10 cellular contexts compared by ENCODE assay signal in the genomic region with DNA sequence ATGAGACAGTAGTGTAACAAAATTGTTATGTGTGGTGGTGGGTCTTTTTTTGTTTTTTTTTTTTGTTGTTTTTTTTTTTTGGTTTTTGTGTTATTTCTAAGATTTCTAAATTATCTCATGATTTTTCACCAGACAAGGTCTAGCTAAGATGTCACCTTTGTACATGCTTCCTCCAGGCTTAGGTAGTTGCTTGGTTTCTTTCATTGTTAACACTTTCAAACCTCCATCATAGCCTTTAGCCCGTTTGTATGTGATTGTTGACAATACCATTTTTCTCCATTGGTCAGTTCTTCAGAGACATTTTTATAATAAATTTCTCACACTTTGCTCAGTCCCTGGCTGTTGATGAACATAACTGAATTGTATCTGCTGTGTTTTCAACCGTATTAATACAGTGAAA. TPM values are rescaled to one million over a fixed set of nuclear protein-coding genes. Genes with fewer than 3 reads are reported as not detected.
DNase-seq lines count a peak whose midpoint lies in the region; ATAC-seq and TF ChIP-seq lines count a peak whose summit lies in the region.
"Had no signal": no experiment of that assay in that cellular context is flagged by ENCODE, and none has a peak within 500 bp of the region (broad histone marks: within the 10 kb centered on the region; RNA-seq: fewer than 3 reads in every experiment).

No MANE protein-coding gene starts in this region.

- H3K36me3 ChIP-seq in ovary, result no peaks in the 10 kb centered on the region

- TF ChIP-seq CTCF in fibroblast of mammary gland (conservative IDR thresholded peaks at IDR 0.05; ENCODE audit: control insufficient read depth, insufficient read depth, low read depth, low read length) (no peak), ovary (IDR thresholded peaks at IDR 0.05) (no peak)

- H3K9me3 Mint-ChIP-seq in T-helper 1 cell treated with Interleukin-12 subunit alpha and Interleukin-12 subunit beta and Interleukin-4 antibody, amounts not matched to agents 30 μg/mL and 1 μg/mL, for 36 hours, result peaks cover 9% of the 10 kb centered on the region
- peaks cover 0 to 4% (median 0%) of the 10 kb centered on the region in 3 donors for H3K9me3 Mint-ChIP-seq in T-cell

- TF ChIP-seq POLR2A in ovary (IDR thresholded peaks at IDR 0.05), result no peak

- intact Hi-C loops in ovary (cut with DNase I), result loop anchor here (5.0 to 10.0 kb wide), 5 partner anchors 56 to 796 kb away; partner anchors contain the start of gene ZCCHC2 (in 1 of the 4)

- H3K4me1 ChIP-seq in ovary (ENCODE audit: insufficient read depth), result peaks cover 7% of the 10 kb centered on the region

- ATAC-seq in T-cell (replicated peaks in 1 of 4), result no peak

- no peaks in the 10 kb centered on the region for H3K27me3 ChIP-seq in ovary

- H3K27ac ChIP-seq in skin epidermis (peak overlapping the region in 1 of 21 experiments; percentile 89), ovary (no peak overlapping the region)

- H3K4me3 Mint-ChIP-seq in T-helper 1 cell treated with Interleukin-12 subunit alpha and Interleukin-12 subunit beta and Interleukin-4 antibody, amounts not matched to agents 30 μg/mL and 1 μg/mL, for 36 hours, result peak overlapping the region; percentile 97
- H3K4me3 Mint-ChIP-seq in T-cell, result peak overlapping the region; percentile 99

- no peak overlapping the region for H3K27ac Mint-ChIP-seq in T-helper 1 cell treated with Interleukin-12 subunit alpha and Interleukin-12 subunit beta and Interleukin-4 antibody, amounts not matched to agents 30 μg/mL and 1 μg/mL, for 36 hours
- H3K27ac Mint-ChIP-seq in T-cell, result no peak overlapping the region

- no peaks in the 10 kb centered on the region for H3K27me3 Mint-ChIP-seq in T-helper 1 cell treated with Interleukin-12 subunit alpha and Interleukin-12 subunit beta and Interleukin-4 antibody, amounts not matched to agents 30 μg/mL and 1 μg/mL, for 36 hours (ENCODE audit: low read depth)
- no peaks in the 10 kb centered on the region for H3K27me3 Mint-ChIP-seq in T-cell

- DNase-seq in T-helper 1 cell, result no peak
- DNase-seq in T-cell, result no peak
- DNase-seq in fibroblast of mammary gland (ENCODE audit: low read depth), result no peak
- no peak for DNase-seq in NCI-H187 (lab: John Stamatoyannopoulos, UW)
- no peak for DNase-seq in ovary
- no peak for DNase-seq in T-helper 9 cell
- DNase-seq: effector CD8-positive, alpha-beta T cell; stimulated activated CD4-positive, alpha-beta T cell treated with anti-CD3 and anti-CD28 coated beads, Interleukin-12 subunit alpha, Interleukin-12 subunit beta, amount 100 ng/mL, for 4 hours had no signal

- H3K36me3 Mint-ChIP-seq in T-helper 1 cell treated with Interleukin-12 subunit alpha and Interleukin-12 subunit beta and Interleukin-4 antibody, amounts not matched to agents 30 μg/mL and 1 μg/mL, for 36 hours (ENCODE audit: low read depth), result peaks cover 34% of the 10 kb centered on the region
- H3K36me3 Mint-ChIP-seq in T-cell, result peaks cover 22% of the 10 kb centered on the region

- H3K4me3 ChIP-seq in fibroblast of mammary gland (ENCODE audit: control insufficient read depth, low read depth, low read length) (peak overlapping the region; percentile 96), skin epidermis (peak overlapping the region in 6 of 7 experiments; percentile 88 to 100 (median 98)), ovary (no peak overlapping the region)

- no peak for TF ChIP-seq EP300 in ovary (IDR thresholded peaks at IDR 0.05)

- peaks cover 61% of the 10 kb centered on the region for H3K4me1 Mint-ChIP-seq in T-helper 1 cell treated with Interleukin-12 subunit alpha and Interleukin-12 subunit beta and Interleukin-4 antibody, amounts not matched to agents 30 μg/mL and 1 μg/mL, for 36 hours (ENCODE audit: low read depth)
- peaks cover 79 to 83% (median 80%) of the 10 kb centered on the region in 3 donors for H3K4me1 Mint-ChIP-seq in T-cell

- WGBS in ovary, 3 donors, result 33 to 48% (median 35%) methylated on average over 2 of the region's 2 CpGs

- CTCF ChIA-PET in T-cell (lab: Charles Lee), result interaction anchor here (0.8 to 1.4 kb wide), 3 partner anchors 9 to 60 kb away, joined by 3 to 4 read pairs (median 4); no protein-coding TSS in a partner anchor

- H3K9me3 ChIP-seq in ovary, result no peaks in the 10 kb centered on the region

- POLR2A ChIA-PET in T-cell (lab: Charles Lee), result interaction anchor here in 1 of 2 donors (0.7 kb wide), 1 partner anchor 10 kb away, joined by 10 read pairs; no protein-coding TSS in a partner anchor

RNA-seq across cellular contexts. Expression of gene RELCH, which starts 2.2 kb away (rescaled TPM):
- 10 to 100 TPM; 46.5 to 68.1 (median 51.5) TPM for total RNA-seq in T-cell
- total RNA-seq in ovary, result 10 to 100 TPM; 21.5 to 32.7 (median 27.8) TPM
- polyA plus RNA-seq in ovary, result 10 to 100 TPM; 11.2 to 11.7 TPM

RNA-seq across cellular contexts. Expression of gene PIGN, which starts 2.4 kb away (rescaled TPM):
- total RNA-seq in T-cell (10 to 100 TPM; 19.5 to 24.0 (median 21.8) TPM), ovary (10 to 100 TPM; 17.7 to 29.1 (median 26.1) TPM)
- 10 to 100 TPM in 1 of 2 donors, 1 to 10 TPM in 1; 8.0 to 15.4 TPM for polyA plus RNA-seq in ovary
